In genomic region chr3:143972155-143972494, GRCh38 we compare ENCODE assay signal across 8 cellular contexts. TPM values are rescaled to one million over a fixed set of nuclear protein-coding genes. Genes with fewer than 3 reads are reported as not detected.
DNase-seq lines count a peak whose midpoint lies in the region; ATAC-seq and TF ChIP-seq lines count a peak whose summit lies in the region.

No MANE protein-coding gene starts in this region.

- H3K27ac ChIP-seq in DOHH2 (ENCODE audit: low read depth, low read length) (peak overlapping the region; percentile 85), RWPE1 (peak overlapping the region; percentile 99), neural progenitor cell (peak overlapping the region; percentile 85)

- DNase-seq in RWPE1 (ENCODE audit: low spot score) (no peak), erythroblast (lab: John Stamatoyannopoulos, UW) (no peak), neural progenitor cell (ENCODE audit: low spot score) (no peak), mesenteric fat pad (ENCODE audit: low spot score) (no peak), foreskin melanocyte (no peak), NCI-H128 (lab: John Stamatoyannopoulos, UW; ENCODE audit: unreplicated experiment) (no peak)

- no peaks in the 10 kb centered on the region for H3K9me2 ChIP-seq in DOHH2 (replicated peaks; ENCODE audit: control insufficient read depth, low read length)

- H3K4me1 ChIP-seq in DOHH2 (ENCODE audit: control insufficient read depth, low read length) (peaks cover 32% of the 10 kb centered on the region), neural progenitor cell (peaks cover 42% of the 10 kb centered on the region)

- peak overlapping the region; percentile 98 for H3K4me3 Mint-ChIP-seq in neural progenitor cell

- H3F3A ChIP-seq in DOHH2 (ENCODE audit: control insufficient read depth, insufficient read depth), result 0 out of 2 replicates have a peak, but pooled peaks cover 3% of the 10 kb centered on the region
- peaks cover 41% of the 10 kb centered on the region for H3F3A ChIP-seq in neural progenitor cell (ENCODE audit: low read depth)

- H3K79me2 ChIP-seq in DOHH2 (ENCODE audit: control insufficient read depth, low read length) (peaks cover 48% of the 10 kb centered on the region), neural progenitor cell (ENCODE audit: low read depth) (peaks cover 44% of the 10 kb centered on the region)

- peaks cover 13% of the 10 kb centered on the region for H3K27me3 Mint-ChIP-seq in neural progenitor cell (ENCODE audit: insufficient read depth, low read depth)

- no peak overlapping the region for H3K27ac Mint-ChIP-seq in neural progenitor cell

- TF ChIP-seq POLR2A in erythroblast (IDR thresholded peaks at IDR 0.05; ENCODE audit: low read length), result peak; percentile 59

- H3K4me2 ChIP-seq in DOHH2 (ENCODE audit: low read length) (peak overlapping the region; percentile 82), neural progenitor cell (peak overlapping the region; percentile 95)

- TF ChIP-seq CTCF in DOHH2 (IDR thresholded peaks at IDR 0.05; ENCODE audit: low read depth, low read length, poor library complexity, severe bottlenecking), result no peak
- TF ChIP-seq CTCF in RWPE1 (conservative IDR thresholded peaks at IDR 0.05; ENCODE audit: low read depth), result no peak
- no peak for TF ChIP-seq CTCF in neural progenitor cell (IDR thresholded peaks at IDR 0.05)

- no peak overlapping the region for H2AFZ ChIP-seq in neural progenitor cell (replicated peaks)

- no peak for ATAC-seq in HG03442 (IDR thresholded peaks at IDR 0.05; ENCODE audit: unreplicated experiment)

- CTCF ChIA-PET in RWPE1 (lab: Yijun Ruan, JAX), result interaction anchor here (0.6 to 1.0 kb wide), 6 partner anchors 9 to 1290 kb away, joined by 3 to 5 read pairs (median 4); no protein-coding TSS in a partner anchor

- H3K4me3 ChIP-seq in DOHH2 (ENCODE audit: low read length), result peak overlapping the region; percentile 99
- H3K4me3 ChIP-seq in neural progenitor cell, result peak overlapping the region; percentile 96

- peak overlapping the region; percentile 53 for H3K9ac ChIP-seq in neural progenitor cell

- H3K36me3 Mint-ChIP-seq in neural progenitor cell, result peaks cover 3% of the 10 kb centered on the region

- H3K27me3 ChIP-seq in DOHH2 (ENCODE audit: control insufficient read depth, low read length) (no peaks in the 10 kb centered on the region), neural progenitor cell (no peaks in the 10 kb centered on the region)

- no peaks in the 10 kb centered on the region for H3K9me3 ChIP-seq in DOHH2 (ENCODE audit: control insufficient read depth, insufficient read depth, low read length)
- no peaks in the 10 kb centered on the region for H3K9me3 ChIP-seq in neural progenitor cell (ENCODE audit: low read depth)

- peaks cover 24% of the 10 kb centered on the region for H3K4me1 Mint-ChIP-seq in neural progenitor cell

- H3K36me3 ChIP-seq in DOHH2 (ENCODE audit: control insufficient read depth, low read length) (peaks cover 15% of the 10 kb centered on the region), neural progenitor cell (no peaks in the 10 kb centered on the region)

- peaks cover 5% of the 10 kb centered on the region for H3K9me3 Mint-ChIP-seq in neural progenitor cell

- POLR2A ChIA-PET in RWPE1 (lab: Yijun Ruan, JAX; ENCODE audit: low non-redundant PET), result interaction anchor here (0.6 kb wide), 1 partner anchor 302 kb away, joined by 3 read pairs; no protein-coding TSS in a partner anchor

- peaks cover 18% of the 10 kb centered on the region for H4K20me1 ChIP-seq in DOHH2 (ENCODE audit: control insufficient read depth, insufficient read depth, low read depth, low read length)
- peaks cover 38% of the 10 kb centered on the region for H4K20me1 ChIP-seq in neural progenitor cell (ENCODE audit: low read depth)

RNA-seq across cellular contexts. Expression of gene DIPK2A, which starts 0.5 kb away (rescaled TPM):
- total RNA-seq in neural progenitor cell (ENCODE audit: low replicate concordance), result 29.9 and 49.0 TPM in 2 replicates
- total RNA-seq in mesenteric fat pad, result 15.3 TPM
